Comparison of ENCODE assay signal across 35 cellular contexts in genomic region chr11:35318309-35318708, GRCh38.
"Had no signal": no experiment of that assay in that cellular context is flagged by ENCODE, and none has a peak within 500 bp of the region (broad histone marks: within the 10 kb centered on the region; RNA-seq: fewer than 3 reads in every experiment).

No MANE protein-coding gene starts in this region.

- ATAC-seq: activated CD4-positive, CD25-positive, alpha-beta regulatory T cell treated with anti-CD3 and anti-CD28 coated beads, Interleukin-2, amount 50 U/mL, for 24 hours; activated CD8-positive, alpha-beta memory T cell treated with anti-CD3 and anti-CD28 coated beads, Interleukin-2, amount 10 ng/mL, durations not matched to agents 7 days and 5 days; activated CD8-positive, alpha-beta T cell treated with anti-CD3 and anti-CD28 coated beads, Interleukin-2, amount 10 ng/mL, durations not matched to agents 7 days and 5 days; activated naive CD8-positive, alpha-beta T cell treated with anti-CD3 and anti-CD28 coated beads, Interleukin-2, amount 50 U/mL, for 24 hours; body of pancreas; gastroesophageal sphincter; T-helper 17 cell had no signal

- H3K9me3 Mint-ChIP-seq: activated B cell treated with CpG ODN at 0.5 μM for 24 hours; activated CD4-positive, alpha-beta memory T cell treated with anti-CD3 and anti-CD28 coated beads for 36 hours; activated naive CD4-positive, alpha-beta T cell treated with anti-CD3 and anti-CD28 coated beads for 36 hours; activated naive CD4-positive, alpha-beta T cell treated with anti-CD3 and anti-CD28 coated beads, Interleukin-2, amount 50 U/mL, for 24 hours; activated naive CD8-positive, alpha-beta T cell treated with anti-CD3 and anti-CD28 coated beads, Interleukin-2, amount 50 U/mL, for 24 hours; activated T-helper 1 cell treated with anti-CD3 and anti-CD28 coated beads, Interleukin-12 subunit alpha, Interleukin-12 subunit beta, Interleukin-2, Interleukin-4 antibody, amounts not matched to agents 30 ng/mL and 10 ng/mL and 1 ng/mL, durations not matched to agents 14 hours and 24 hours and 36 hours; activated T-helper 2 cell treated with anti-CD3 and anti-CD28 coated beads, Interferon-gamma antibody, Interleukin-2, Interleukin-4, amounts not matched to agents 10 μg/mL and 5 μg/mL and 100 μg/mL, durations not matched to agents 14 hours and 24 hours and 36 hours had no signal

- H3K27ac ChIP-seq: adrenal gland, breast epithelium, cardiac muscle cell, colonic mucosa, epithelial cell of prostate, gastroesophageal sphincter, WERI-Rb-1 had no signal

- H3K4me3 ChIP-seq: adrenal gland, body of pancreas, breast epithelium, cardiac muscle cell, colonic mucosa, esophagus squamous epithelium, gastroesophageal sphincter had no signal

- H3K36me3 ChIP-seq: adrenal gland, breast epithelium, cardiac muscle cell, colonic mucosa, esophagus squamous epithelium, gastroesophageal sphincter had no signal

- H3K27me3 ChIP-seq: adrenal gland, body of pancreas, breast epithelium, cardiac muscle cell, colonic mucosa, esophagus squamous epithelium, gastroesophageal sphincter had no signal

- H3K4me3 Mint-ChIP-seq: activated CD4-positive, alpha-beta memory T cell treated with anti-CD3 and anti-CD28 coated beads for 36 hours; activated CD8-positive, alpha-beta memory T cell treated with anti-CD3 and anti-CD28 coated beads, Interleukin-2, amount 10 ng/mL, durations not matched to agents 7 days and 5 days; activated CD8-positive, alpha-beta T cell treated with anti-CD3 and anti-CD28 coated beads, Interleukin-2, amount 10 ng/mL, durations not matched to agents 7 days and 5 days; activated naive CD4-positive, alpha-beta T cell treated with anti-CD3 and anti-CD28 coated beads for 36 hours; activated naive CD8-positive, alpha-beta T cell treated with anti-CD3 and anti-CD28 coated beads for 36 hours; activated naive CD8-positive, alpha-beta T cell treated with anti-CD3 and anti-CD28 coated beads, Interleukin-2, amount 50 U/mL, for 24 hours; activated T-helper 1 cell treated with anti-CD3 and anti-CD28 coated beads, Interleukin-12 subunit alpha, Interleukin-12 subunit beta, Interleukin-2, Interleukin-4 antibody, amounts not matched to agents 30 ng/mL and 10 ng/mL and 1 ng/mL, durations not matched to agents 14 hours and 24 hours and 36 hours; T-helper 2 cell treated with Interferon-gamma antibody and Interleukin-4, amounts not matched to agents 5 μg/mL and 100 μg/mL, for 36 hours had no signal

- H3K9me3 ChIP-seq: adrenal gland, body of pancreas, breast epithelium, colonic mucosa, esophagus squamous epithelium, gastroesophageal sphincter had no signal

- H3K36me3 Mint-ChIP-seq: activated CD4-positive, alpha-beta memory T cell treated with anti-CD3 and anti-CD28 coated beads for 36 hours; activated CD8-positive, alpha-beta memory T cell treated with anti-CD3 and anti-CD28 coated beads, Interleukin-2, amount 10 ng/mL, durations not matched to agents 7 days and 5 days; activated naive CD4-positive, alpha-beta T cell treated with anti-CD3 and anti-CD28 coated beads, Interleukin-2, amount 50 U/mL, for 24 hours; activated naive CD8-positive, alpha-beta T cell treated with anti-CD3 and anti-CD28 coated beads for 36 hours had no signal

- H3K4me1 ChIP-seq: breast epithelium, colonic mucosa had no signal

- H3K27me3 Mint-ChIP-seq: activated B cell treated with CpG ODN at 0.5 μM for 24 hours; activated CD4-positive, alpha-beta memory T cell treated with anti-CD3 and anti-CD28 coated beads for 36 hours; activated CD8-positive, alpha-beta memory T cell treated with anti-CD3 and anti-CD28 coated beads, Interleukin-2, amount 10 ng/mL, durations not matched to agents 7 days and 5 days; activated naive CD4-positive, alpha-beta T cell treated with anti-CD3 and anti-CD28 coated beads, Interleukin-2, amount 50 U/mL, for 24 hours; activated naive CD8-positive, alpha-beta T cell treated with anti-CD3 and anti-CD28 coated beads for 36 hours; activated naive CD8-positive, alpha-beta T cell treated with anti-CD3 and anti-CD28 coated beads, Interleukin-2, amount 50 U/mL, for 24 hours; T-helper 17 cell had no signal

- DNase-seq: activated B cell treated with CpG ODN at 0.5 μM for 24 hours; activated CD4-positive, alpha-beta memory T cell treated with anti-CD3 and anti-CD28 coated beads for 36 hours; activated CD4-positive, alpha-beta T cell treated with anti-CD3 and anti-CD28 coated beads for 48 hours; activated CD8-positive, alpha-beta memory T cell treated with anti-CD3 and anti-CD28 coated beads, Interleukin-2, amount 10 ng/mL, durations not matched to agents 7 days and 5 days; activated CD8-positive, alpha-beta memory T cell treated with anti-CD3 and anti-CD28 coated beads, Interleukin-2, amount 50 U/mL, for 4 hours; activated CD8-positive, alpha-beta T cell treated with anti-CD3 and anti-CD28 coated beads, Interleukin-2, amount 10 ng/mL, durations not matched to agents 7 days and 5 days; activated effector memory CD4-positive, alpha-beta T cell treated with anti-CD3 and anti-CD28 coated beads, Interleukin-2, amount 50 U/mL, for 16 hours; activated naive CD4-positive, alpha-beta T cell treated with anti-CD3 and anti-CD28 coated beads for 36 hours; activated naive CD8-positive, alpha-beta T cell treated with anti-CD3 and anti-CD28 coated beads for 36 hours; activated naive CD8-positive, alpha-beta T cell treated with anti-CD3 and anti-CD28 coated beads, Interleukin-2, amount 50 U/mL, for 24 hours; activated T-cell treated with anti-CD3 and anti-CD28 coated beads, Interleukin-2, amount 50 U/mL, for 1 hour; activated T-cell treated with anti-CD3 and anti-CD28 coated beads, Interleukin-2, amount 50 U/mL, for 48 hours; adrenal gland; amygdala; aorta; body of pancreas; central memory CD4-positive, alpha-beta T cell; cerebellar nuclear complex; colonic mucosa; effector CD8-positive, alpha-beta T cell; esophagus squamous epithelium; foreskin melanocyte; T-helper 1 cell; T-helper 17 cell; T1000; WERI-Rb-1 had no signal

- H3K27ac Mint-ChIP-seq: activated CD4-positive, alpha-beta memory T cell treated with anti-CD3 and anti-CD28 coated beads for 36 hours; activated CD8-positive, alpha-beta memory T cell treated with anti-CD3 and anti-CD28 coated beads, Interleukin-2, amount 10 ng/mL, durations not matched to agents 7 days and 5 days; activated CD8-positive, alpha-beta T cell treated with anti-CD3 and anti-CD28 coated beads, Interleukin-2, amount 10 ng/mL, durations not matched to agents 7 days and 5 days; activated naive CD4-positive, alpha-beta T cell treated with anti-CD3 and anti-CD28 coated beads for 36 hours; activated naive CD4-positive, alpha-beta T cell treated with anti-CD3 and anti-CD28 coated beads, Interleukin-2, amount 50 U/mL, for 24 hours; activated naive CD8-positive, alpha-beta T cell treated with anti-CD3 and anti-CD28 coated beads, Interleukin-2, amount 50 U/mL, for 24 hours; activated T-helper 1 cell treated with anti-CD3 and anti-CD28 coated beads, Interleukin-12 subunit alpha, Interleukin-12 subunit beta, Interleukin-2, Interleukin-4 antibody, amounts not matched to agents 30 ng/mL and 10 ng/mL and 1 ng/mL, durations not matched to agents 14 hours and 24 hours and 36 hours; activated T-helper 2 cell treated with anti-CD3 and anti-CD28 coated beads, Interferon-gamma antibody, Interleukin-2, Interleukin-4, amounts not matched to agents 10 μg/mL and 5 μg/mL and 100 μg/mL, durations not matched to agents 14 hours and 24 hours and 36 hours; T-helper 2 cell treated with Interferon-gamma antibody and Interleukin-4, amounts not matched to agents 5 μg/mL and 100 μg/mL, for 36 hours had no signal
